Comparison of ENCODE assay signal across 16 cellular contexts in genomic region chr12:124739953-124740561, GRCh38.
DNase-seq lines count a peak whose midpoint lies in the region; ATAC-seq and TF ChIP-seq lines count a peak whose summit lies in the region.
"Had no signal": no experiment of that assay in that cellular context is flagged by ENCODE, and none has a peak within 500 bp of the region (broad histone marks: within the 10 kb centered on the region; RNA-seq: fewer than 3 reads in every experiment).

No MANE protein-coding gene starts in this region.

- peak overlapping the region; percentile 74; the same call in 1 of the 2 replicates for H2AFZ ChIP-seq in PC-3 (ENCODE audit: low read length)

- POLR2A ChIA-PET in PC-3 (lab: Charles Lee; ENCODE audit: unreplicated experiment), result interaction anchor here (0.9 kb wide), 1 partner anchor 10 kb away, joined by 4 read pairs; no protein-coding TSS in a partner anchor

- H3K4me1 ChIP-seq in PC-3 (ENCODE audit: insufficient read depth, low read length) (peaks cover 19% of the 10 kb centered on the region), sigmoid colon (peaks cover 0 to 47% (median 46%) of the 10 kb centered on the region in 4 donors), right atrium auricular region (peaks cover 0 to 9% of the 10 kb centered on the region in 2 donors)
- H3K4me1 ChIP-seq: Peyer's patch had no signal

- no peak for ATAC-seq in PC-3
- no peak for ATAC-seq in GM18511 (IDR thresholded peaks at IDR 0.05; ENCODE audit: unreplicated experiment)

- H3K4me2 ChIP-seq in PC-3 (ENCODE audit: low read length), result peak overlapping the region; percentile 77

- no TSS peak for BruUV-seq in PC-3 (replicated peaks; lab: Mats Ljungman, UMichigan)

- H4K20me1 ChIP-seq in PC-3 (ENCODE audit: low read length), result no peaks in the 10 kb centered on the region

- no peaks in the 10 kb centered on the region for H3K27me3 ChIP-seq in PC-3 (ENCODE audit: low read length)
- no peaks in the 10 kb centered on the region for H3K27me3 ChIP-seq in sigmoid colon
- no peaks in the 10 kb centered on the region for H3K27me3 ChIP-seq in right atrium auricular region
- no peaks in the 10 kb centered on the region for H3K27me3 ChIP-seq in H7 (ENCODE audit: control insufficient read depth, insufficient read depth, low read length)
- H3K27me3 ChIP-seq: Peyer's patch had no signal

- DNase-seq in CD1c-positive myeloid dendritic cell (ENCODE audit: extremely low spot score) (peak; percentile 46), PC-3 (no peak), dermis blood vessel endothelial cell (peak; percentile 61), sigmoid colon (no peak), right atrium auricular region (ENCODE audit: low spot score) (no peak), H7 (no peak), NCI-H774 (lab: John Stamatoyannopoulos, UW) (no peak)
- DNase-seq: activated CD4-positive, CD25-positive, alpha-beta regulatory T cell treated with anti-CD3 and anti-CD28 coated beads, Interleukin-2, amount 50 U/mL, for 72 hours; activated CD8-positive, alpha-beta memory T cell treated with anti-CD3 and anti-CD28 coated beads, Interleukin-2, amount 50 U/mL, for 4 hours; activated naive CD4-positive, alpha-beta T cell treated with anti-CD3 and anti-CD28 coated beads, Interleukin-2, amount 10 ng/mL, durations not matched to agents 7 days and 5 days; KG1; NCI-H146; NCI-H510A; stimulated activated CD4-positive, alpha-beta T cell treated with anti-CD3 and anti-CD28 coated beads, Interleukin-1b, Interleukin-23, amount 100 ng/mL, for 48 hours had no signal

- no peak for TF ChIP-seq POLR2A in sigmoid colon (IDR thresholded peaks at IDR 0.05)

- H3F3A ChIP-seq in PC-3 (ENCODE audit: low read length, unreplicated experiment), result peaks cover 6% of the 10 kb centered on the region

- H3K9ac ChIP-seq in PC-3 (ENCODE audit: low read length), result no peak overlapping the region

- H3K36me3 ChIP-seq in PC-3 (ENCODE audit: low read depth, low read length) (no peaks in the 10 kb centered on the region), sigmoid colon (no peaks in the 10 kb centered on the region), right atrium auricular region (no peaks in the 10 kb centered on the region), H7 (replicated peaks; ENCODE audit: control insufficient read depth, insufficient read depth, low read length) (no peaks in the 10 kb centered on the region)
- H3K36me3 ChIP-seq: Peyer's patch had no signal

- H3K9me3 ChIP-seq in PC-3 (ENCODE audit: low read length) (no peaks in the 10 kb centered on the region), sigmoid colon (no peaks in the 10 kb centered on the region), right atrium auricular region (no peaks in the 10 kb centered on the region)
- H3K9me3 ChIP-seq: Peyer's patch had no signal

- no peaks in the 10 kb centered on the region for H3K79me2 ChIP-seq in PC-3 (ENCODE audit: low read length)

- peak overlapping the region; percentile 42; the same call in 1 of the 2 replicates for H3K4me3 ChIP-seq in PC-3 (ENCODE audit: low read length)
- H3K4me3 ChIP-seq in sigmoid colon, result no peak overlapping the region
- H3K4me3 ChIP-seq in right atrium auricular region, result no peak overlapping the region
- H3K4me3 ChIP-seq in H7 (ENCODE audit: insufficient read depth, low read depth, low read length), result no peak overlapping the region
- H3K4me3 ChIP-seq: Peyer's patch had no signal

- intact Hi-C loops in PC-3 (cut with micrococcal nuclease), result loop anchor here (10.0 kb wide), 1 partner anchor 355 kb away; no protein-coding TSS in a partner anchor
- intact Hi-C loops in sigmoid colon (cut with DNase I), result no loop called here

- H3K27ac ChIP-seq in PC-3 (ENCODE audit: low read length) (no peak overlapping the region), sigmoid colon (peak overlapping the region; percentile 87 to 95 (median 92)), right atrium auricular region (peak overlapping the region in 1 of 2 donors; percentile 34)

- TF ChIP-seq CTCF in PC-3 (conservative IDR thresholded peaks at IDR 0.05; ENCODE audit: low read depth, low read length) (no peak), sigmoid colon (IDR thresholded peaks at IDR 0.05) (no peak), right atrium auricular region (IDR thresholded peaks at IDR 0.05) (no peak)

- no peaks in the 10 kb centered on the region for H3K9me2 ChIP-seq in PC-3 (replicated peaks; ENCODE audit: low read length)

- CTCF ChIA-PET in PC-3 (lab: Charles Lee), result interaction anchor here (1.1 kb wide), 2 partner anchors 24 to 26 kb away, joined by 6 to 8 read pairs; no protein-coding TSS in a partner anchor

- no peak for TF ChIP-seq EP300 in sigmoid colon (IDR thresholded peaks at IDR 0.05)

- 85 to 92% methylated on average over 5 of the region's 5 CpGs for WGBS in sigmoid colon, 2 donors

Comparison
In these comparisons a context has a peak if more than half of its experiments do, and no peak if none do; other contexts are left out.
1. DNase-seq: peak in CD1c-positive myeloid dendritic cell (single experiment) and dermis blood vessel endothelial cell (single experiment); none in PC-3 (single experiment), sigmoid colon (single experiment), right atrium auricular region (single experiment), H7 (single experiment) and NCI-H774 (single experiment).